8 cellular contexts compared by ENCODE assay signal in the genomic region with DNA sequence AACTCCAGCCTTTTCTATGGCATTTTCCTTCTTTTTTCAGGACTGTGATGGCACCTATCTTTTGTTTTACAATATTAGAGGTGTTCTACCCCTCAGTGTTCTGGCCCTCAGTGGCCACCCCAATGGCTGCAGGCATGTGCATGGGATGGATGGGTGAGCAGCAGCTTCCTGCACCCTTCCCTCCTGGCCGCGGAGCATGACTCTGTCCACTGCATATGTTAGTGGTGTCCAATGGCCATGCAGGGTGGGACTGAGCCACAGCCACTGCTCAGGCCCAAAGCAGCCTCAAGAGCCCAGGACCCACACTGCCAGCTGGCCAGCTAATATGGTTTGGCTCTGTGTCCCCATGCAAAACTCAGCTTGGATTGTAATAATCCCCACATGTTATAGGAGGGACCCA.
"Had no signal": no experiment of that assay in that cellular context is flagged by ENCODE, and none has a peak within 500 bp of the region (broad histone marks: within the 10 kb centered on the region; RNA-seq: fewer than 3 reads in every experiment).

No MANE protein-coding gene starts in this region.

- H3K27ac Mint-ChIP-seq: HFFc6, IgD-negative memory B cell had no signal

- H3K27ac ChIP-seq: HL-60 had no signal

- H3K4me3 ChIP-seq: GM23338, HAP-1 had no signal

- H3K4me1 ChIP-seq: HAP-1 had no signal

- H3K4me3 Mint-ChIP-seq: GM23338, HFFc6, IgD-negative memory B cell had no signal

- ATAC-seq: GM23338, HCT116, HepG2 had no signal

- H3K4me1 Mint-ChIP-seq: IgD-negative memory B cell had no signal

- H3K27me3 Mint-ChIP-seq: IgD-negative memory B cell had no signal

- H3K9me3 ChIP-seq: HAP-1 had no signal

- H3K36me3 ChIP-seq: HAP-1 had no signal

- DNase-seq: HFFc6, KBM-7 had no signal
